In genomic region chr6:11700118-11700718, GRCh38 we compare ENCODE assay signal across 8 cellular contexts.
DNase-seq lines count a peak whose midpoint lies in the region; ATAC-seq, FAIRE-seq and TF ChIP-seq lines count a peak whose summit lies in the region.

No MANE protein-coding gene starts in this region.

- WGBS in prostate gland, result 100% methylated on average over 2 of the region's 2 CpGs

- no peaks in the 10 kb centered on the region for H3K9me3 ChIP-seq in prostate gland

- H3K27me3 ChIP-seq in prostate gland (replicated peaks; ENCODE audit: insufficient read depth), result no peaks in the 10 kb centered on the region

- TF ChIP-seq CTCF in C4-2B (conservative IDR thresholded peaks at IDR 0.05) (peak; percentile 39), epithelial cell of proximal tubule (conservative IDR thresholded peaks at IDR 0.05; ENCODE audit: low read depth, low read length) (peak; percentile 59), prostate gland (IDR thresholded peaks at IDR 0.05) (peak; percentile 45 to 63 (median 56))

- intact Hi-C loops in prostate gland (cut with DNase I), result loop anchor here (10.0 kb wide), 1 partner anchor 535 kb away; no protein-coding TSS in a partner anchor

- H3K27ac ChIP-seq in C4-2B, result no peak overlapping the region
- H3K27ac ChIP-seq in prostate gland, result no peak overlapping the region

- ATAC-seq in HG02763 (IDR thresholded peaks at IDR 0.05; ENCODE audit: unreplicated experiment), result no peak

- no peaks in the 10 kb centered on the region for H3K4me1 ChIP-seq in prostate gland (replicated peaks)

- no peaks in the 10 kb centered on the region for H3K36me3 ChIP-seq in prostate gland

- peak; percentile 16 for DNase-seq in HT1080 (ENCODE audit: low read depth)
- DNase-seq in RCC 7860 (ENCODE audit: low spot score), result peak; percentile 51
- DNase-seq in epithelial cell of proximal tubule (ENCODE audit: low read depth), result no peak
- peak; percentile 36 for DNase-seq in prostate gland (ENCODE audit: low spot score)
- DNase-seq in activated CD4-positive, alpha-beta T cell treated with anti-CD3 and anti-CD28 coated beads for 48 hours, result no peak
- DNase-seq in stimulated activated naive CD4-positive, alpha-beta T cell treated with Interleukin-2 at 50 U/mL for 16 hours (lab: John Stamatoyannopoulos, UW), result no peak

- H3K4me3 ChIP-seq in epithelial cell of proximal tubule (ENCODE audit: low read depth, low read length) (no peak overlapping the region), prostate gland (no peak overlapping the region)

- peak; percentile 67 for FAIRE-seq in RCC 7860 (lab: Jason Lieb, UNC)

- no peak for TF ChIP-seq POLR2A in prostate gland (IDR thresholded peaks at IDR 0.05)

Comparison
In these comparisons a context has a peak if more than half of its experiments do, and no peak if none do; other contexts are left out.
1. DNase-seq: peak in HT1080 (single experiment), RCC 7860 (single experiment) and prostate gland (single experiment); none in epithelial cell of proximal tubule (single experiment), activated CD4-positive, alpha-beta T cell treated with anti-CD3 and anti-CD28 coated beads for 48 hours (single experiment) and stimulated activated naive CD4-positive, alpha-beta T cell treated with Interleukin-2 at 50 U/mL for 16 hours (single experiment).
2. Peak in every context shown above with its lines, with median percentiles within 50 percentile points of each other: CTCF ChIP-seq.